8 cellular contexts compared by ENCODE assay signal in genomic region chr17:38427160-38427949, GRCh38. TPM values are rescaled to one million over a fixed set of nuclear protein-coding genes. Genes with fewer than 3 reads are reported as not detected.
DNase-seq lines count a peak whose midpoint lies in the region; TF ChIP-seq lines count a peak whose summit lies in the region.

No MANE protein-coding gene starts in this region.

- no peaks in the 10 kb centered on the region for H3K9me3 ChIP-seq in adrenal gland (replicated peaks in 1 of 3)
- no peaks in the 10 kb centered on the region for H3K9me3 ChIP-seq in testis

- no peaks in the 10 kb centered on the region for H3K36me3 Mint-ChIP-seq in activated CD4-positive, alpha-beta T cell treated with anti-CD3 and anti-CD28 coated beads, Interleukin-2, amount 10 ng/mL, durations not matched to agents 24 days and 14 days (ENCODE audit: low read depth)

- TF ChIP-seq POLR2A in adrenal gland (IDR thresholded peaks at IDR 0.05) (no peak), testis (IDR thresholded peaks at IDR 0.05) (no peak)

- H3K27ac ChIP-seq in adrenal gland (peak overlapping the region; percentile 20 to 95 (median 91)), testis (peak overlapping the region; percentile 78 to 92)

- H3K4me1 Mint-ChIP-seq in activated CD4-positive, alpha-beta T cell treated with anti-CD3 and anti-CD28 coated beads, Interleukin-2, amount 10 ng/mL, durations not matched to agents 24 days and 14 days = peaks cover 7% of the 10 kb centered on the region

- H3K27me3 Mint-ChIP-seq in activated CD4-positive, alpha-beta T cell treated with anti-CD3 and anti-CD28 coated beads, Interleukin-2, amount 10 ng/mL, durations not matched to agents 24 days and 14 days = peaks cover 45% of the 10 kb centered on the region

- H3K9me3 Mint-ChIP-seq in activated CD4-positive, alpha-beta T cell treated with anti-CD3 and anti-CD28 coated beads, Interleukin-2, amount 10 ng/mL, durations not matched to agents 24 days and 14 days = no peaks in the 10 kb centered on the region

- peak overlapping the region; percentile 76 for H3K4me3 Mint-ChIP-seq in activated CD4-positive, alpha-beta T cell treated with anti-CD3 and anti-CD28 coated beads, Interleukin-2, amount 10 ng/mL, durations not matched to agents 24 days and 14 days

- TF ChIP-seq CTCF in adrenal gland (IDR thresholded peaks at IDR 0.05) (no peak), kidney epithelial cell (IDR thresholded peaks at IDR 0.05; ENCODE audit: insufficient read depth, low read length, poor library complexity, severe bottlenecking) (no peak), testis (IDR thresholded peaks at IDR 0.05) (no peak), GM10266 (IDR thresholded peaks at IDR 0.05; ENCODE audit: control insufficient read depth, insufficient read depth, low read depth, missing control alignments) (no peak)

- DNase-seq in activated CD4-positive, alpha-beta T cell treated with anti-CD3 and anti-CD28 coated beads, Interleukin-2, amount 10 ng/mL, durations not matched to agents 24 days and 14 days = no peak
- DNase-seq in activated CD4-positive, alpha-beta T cell treated with anti-CD3 and anti-CD28 coated beads, Interleukin-2, amount 50 U/mL, for 48 hours = no peak
- DNase-seq in adrenal gland = no peak
- DNase-seq in kidney epithelial cell (ENCODE audit: low read depth) = no peak
- DNase-seq in testis = no peak
- no peak for DNase-seq in middle frontal gyrus (ENCODE audit: extremely low spot score, low spot score)
- no peak for DNase-seq in GM10266 (ENCODE audit: extremely low spot score)
- no peak for DNase-seq in hippocampal formation (lab: John Stamatoyannopoulos, UW)

- H3K27me3 ChIP-seq in adrenal gland = no peaks in the 10 kb centered on the region
- peaks cover 2% of the 10 kb centered on the region for H3K27me3 ChIP-seq in kidney epithelial cell (ENCODE audit: control insufficient read depth, insufficient read depth, low read length)
- no peaks in the 10 kb centered on the region for H3K27me3 ChIP-seq in testis

- peak overlapping the region in 2 of 4 donors; percentile 91 to 92 for H3K4me3 ChIP-seq in adrenal gland
- peak overlapping the region; percentile 72 for H3K4me3 ChIP-seq in kidney epithelial cell (ENCODE audit: low read depth, low read length)
- peak overlapping the region; percentile 84 to 93 for H3K4me3 ChIP-seq in testis

- no peak overlapping the region for H3K27ac Mint-ChIP-seq in activated CD4-positive, alpha-beta T cell treated with anti-CD3 and anti-CD28 coated beads, Interleukin-2, amount 10 ng/mL, durations not matched to agents 24 days and 14 days

- H3K36me3 ChIP-seq in adrenal gland (replicated peaks in 1 of 2) = no peaks in the 10 kb centered on the region
- no peaks in the 10 kb centered on the region for H3K36me3 ChIP-seq in kidney epithelial cell (ENCODE audit: control insufficient read depth, insufficient read depth, low read length)
- no peaks in the 10 kb centered on the region for H3K36me3 ChIP-seq in testis (ENCODE audit: low read depth, missing control alignments)

- intact Hi-C loops in activated CD4-positive, alpha-beta T cell treated with anti-CD3 and anti-CD28 coated beads, Interleukin-2, amount 10 ng/mL, durations not matched to agents 24 days and 14 days (cut with micrococcal nuclease) = loop anchor here (10.0 kb wide), 1 partner anchor 247 kb away; the partner anchor contains the start of gene EPOP
- intact Hi-C loops in adrenal gland (cut with DNase I) = loop anchor here (10.0 kb wide), 2 partner anchors 57 to 157 kb away; no protein-coding TSS in a partner anchor
- intact Hi-C loops in testis (cut with DNase I; ENCODE audit: low total_unique reads) = no loop called here

- H3K4me1 ChIP-seq in adrenal gland (replicated peaks in 1 of 2) = peaks cover 32 to 52% of the 10 kb centered on the region in 2 donors
- peaks cover 40% of the 10 kb centered on the region for H3K4me1 ChIP-seq in testis

- WGBS in adrenal gland, 4 donors = 47 to 70% (median 58%) methylated on average over 5 to 7 of the region's 7 CpGs
- WGBS in testis, 2 donors = 47 to 55% methylated on average over 6 to 7 of the region's 7 CpGs

RNA-seq across cellular contexts. Expression of gene ARHGAP23, which starts 0.9 kb away (rescaled TPM):
- 0.19 and 0.61 TPM in 2 replicates for total RNA-seq in activated CD4-positive, alpha-beta T cell treated with anti-CD3 and anti-CD28 coated beads, Interleukin-2, amount 10 ng/mL, durations not matched to agents 24 days and 14 days
- 10 to 100 TPM; 16.4 to 71.9 (median 29.3) TPM for total RNA-seq in adrenal gland
- 10 to 100 TPM; 15.8 to 26.9 (median 17.8) TPM for polyA plus RNA-seq in adrenal gland
- 52.8 and 65.6 TPM in 2 replicates for total RNA-seq in kidney epithelial cell
- 100 to 1,000 TPM; 146 to 235 TPM for total RNA-seq in testis
- 78.0 TPM for polyA plus RNA-seq in testis (ENCODE audit: insufficient read depth, low read depth, low replicate concordance)

Comparison
In these comparisons a context has a peak if more than half of its experiments do, and no peak if none do; other contexts are left out.
1. RNA of gene ARHGAP23, which starts 0.9 kb away (total RNA-seq): 146 to 235 TPM in testis, 52.8 to 65.6 TPM in kidney epithelial cell and 16.4 to 71.9 TPM in adrenal gland; 0.19 to 0.61 TPM in activated CD4-positive, alpha-beta T cell treated with anti-CD3 and anti-CD28 coated beads, Interleukin-2, amount 10 ng/mL, durations not matched to agents 24 days and 14 days; every median in the first group is over 10 times any median in the second.